Comparison of ENCODE assay signal across 11 cellular contexts in genomic region chr20:37294262-37294981, GRCh38. TPM values are rescaled to one million over a fixed set of nuclear protein-coding genes. Genes with fewer than 3 reads are reported as not detected.
DNase-seq lines count a peak whose midpoint lies in the region; TF ChIP-seq lines count a peak whose summit lies in the region.
"Had no signal": no experiment of that assay in that cellular context is flagged by ENCODE, and none has a peak within 500 bp of the region (broad histone marks: within the 10 kb centered on the region; RNA-seq: fewer than 3 reads in every experiment).

No MANE protein-coding gene starts in this region.

- no peaks in the 10 kb centered on the region for H3K9me3 ChIP-seq in trophoblast cell (ENCODE audit: insufficient read depth, low read depth, low read length)

- peaks cover 33 to 36% of the 10 kb centered on the region in 2 donors for H3K36me3 Mint-ChIP-seq in CD14-positive monocyte

- H2BK5ac ChIP-seq in trophoblast cell (ENCODE audit: low read depth, low read length, poor library complexity), result peak overlapping the region; percentile 15

- H3K27ac Mint-ChIP-seq in CD14-positive monocyte, result peak overlapping the region; percentile 92 to 99 (median 97)

- H3K9me3 Mint-ChIP-seq in CD14-positive monocyte, result peaks cover 0 to 2% (median 0%) of the 10 kb centered on the region in 7 donors

- peak overlapping the region; percentile 17 for H2AK5ac ChIP-seq in trophoblast cell (ENCODE audit: low read length)

- H3K4me3 ChIP-seq in trophoblast cell (ENCODE audit: low read depth, low read length), result no peak overlapping the region

- no peak overlapping the region for H3K23ac ChIP-seq in trophoblast cell (ENCODE audit: low read length)

- no peaks in the 10 kb centered on the region for H3K27me3 ChIP-seq in trophoblast cell (ENCODE audit: insufficient read depth, low read length)

- WGBS in trophoblast cell (ENCODE audit: extremely low coverage, insufficient coverage, insufficient read length), result no CpG with 5 or more reads among the region's 6 CpGs

- H3K27ac ChIP-seq in epithelial cell of prostate (peak overlapping the region; percentile 93), trophoblast cell (ENCODE audit: low read depth, low read length) (peak overlapping the region; percentile 85)
- H3K27ac ChIP-seq: parathyroid adenoma had no signal

- no peak overlapping the region for H3K4me2 ChIP-seq in trophoblast cell (ENCODE audit: low read length)

- peak overlapping the region; percentile 70 for H4K91ac ChIP-seq in trophoblast cell (ENCODE audit: low read depth, low read length)

- no peak overlapping the region for H2AFZ ChIP-seq in trophoblast cell (ENCODE audit: insufficient read depth, low read length, poor library complexity)
- H2AFZ ChIP-seq: parathyroid adenoma had no signal

- H3K14ac ChIP-seq in trophoblast cell (ENCODE audit: low read length), result peak overlapping the region; percentile 16

- H4K12ac ChIP-seq in trophoblast cell (ENCODE audit: low read depth, low read length), result no peak overlapping the region

- H3K79me2 ChIP-seq in trophoblast cell (ENCODE audit: control insufficient read depth, insufficient read depth, low read length, poor library complexity), result peaks cover 6% of the 10 kb centered on the region

- peak overlapping the region; percentile 19 for H3K4ac ChIP-seq in trophoblast cell (ENCODE audit: low read depth, low read length)

- H3K79me1 ChIP-seq in trophoblast cell (ENCODE audit: low read length), result peaks cover 21% of the 10 kb centered on the region

- peak; percentile 61 for DNase-seq in CD14-positive monocyte (ENCODE audit: low spot score)
- DNase-seq in NOMO-1 treated with dmso at 0.1 percent for 144 hours (lab: John Stamatoyannopoulos, UW; ENCODE audit: unreplicated experiment), result peak; percentile 36
- DNase-seq in epithelial cell of prostate (ENCODE audit: low read depth, low spot score), result no peak
- DNase-seq in trophoblast cell, result peak in 1 of 2 donors; percentile 31
- DNase-seq in NCI-H1694 (lab: John Stamatoyannopoulos, UW), result no peak
- no peak for DNase-seq in iPS-NIHi7 (ENCODE audit: extremely low spot score)
- no peak for DNase-seq in NCI-H1105 treated with DMSO at 0.1 percent for 48 hours (lab: John Stamatoyannopoulos, UW)
- no peak for DNase-seq in A172 (ENCODE audit: low spot score)
- DNase-seq: activated naive CD4-positive, alpha-beta T cell had no signal

- peak overlapping the region; percentile 12 for H4K8ac ChIP-seq in trophoblast cell (ENCODE audit: low read depth, low read length)

- intact Hi-C loops in CD14-positive monocyte (cut with micrococcal nuclease), result loop anchor here in 1 of 2 donors (2.0 to 5.0 kb wide), 2 partner anchors 38 to 88 kb away; no protein-coding TSS in a partner anchor

- peaks cover 17 to 21% of the 10 kb centered on the region in 2 experiments for H3K4me1 ChIP-seq in trophoblast cell (ENCODE audit: control insufficient read depth in 1 of 2, insufficient read depth in 2 of 2, low read length in 2 of 2)

- peak; percentile 16 for TF ChIP-seq CTCF in CD14-positive monocyte (IDR thresholded peaks at IDR 0.05)

- H2BK12ac ChIP-seq in trophoblast cell (ENCODE audit: low read length), result peak overlapping the region; percentile 63

- peaks cover 80% of the 10 kb centered on the region for H3K4me1 Mint-ChIP-seq in CD14-positive monocyte

- H3K9ac ChIP-seq in trophoblast cell (ENCODE audit: low read length), result no peak overlapping the region
- H3K9ac ChIP-seq: parathyroid adenoma had no signal

- H3K4me3 Mint-ChIP-seq in CD14-positive monocyte, result peak overlapping the region; percentile 31 to 63

- H3K36me3 ChIP-seq in trophoblast cell (ENCODE audit: control insufficient read depth in 1 of 2, insufficient read depth in 2 of 2, low read length in 2 of 2), result peaks cover 2 to 13% of the 10 kb centered on the region in 2 experiments

- no peaks in the 10 kb centered on the region for H3K27me3 Mint-ChIP-seq in CD14-positive monocyte (ENCODE audit: low read depth in 3 of 3)

- no peak overlapping the region for H3K18ac ChIP-seq in trophoblast cell (ENCODE audit: low read length)

- H2BK120ac ChIP-seq in trophoblast cell (ENCODE audit: insufficient read depth, low read length, poor library complexity), result peak overlapping the region; percentile 13

RNA-seq across cellular contexts. Expression of gene MANBAL, which starts 5.0 kb away (rescaled TPM):
- polyA plus RNA-seq in CD14-positive monocyte, result 10 to 100 TPM; 17.1 to 17.3 TPM
- polyA plus RNA-seq in trophoblast cell (2013), result 61.2 and 63.9 TPM in 2 replicates
- 11.8 and 15.7 TPM in 2 replicates for total RNA-seq in A172 (2014; rRNA removed; shearing (Covaris generic))

RNA-seq across cellular contexts. Expression of gene GHRH, which starts 32.8 kb away (rescaled TPM):
- polyA plus RNA-seq in CD14-positive monocyte, result not detected
- polyA plus RNA-seq in trophoblast cell (2013), result 0.11 and 0.19 TPM in 2 replicates
- not detected in 2 replicates for total RNA-seq in A172 (2014; rRNA removed; shearing (Covaris generic))
- total RNA-seq: subcutaneous adipose tissue had no signal

RNA-seq across cellular contexts. Expression of gene SRC, which starts 51.5 kb away (rescaled TPM):
- polyA plus RNA-seq in CD14-positive monocyte, result 1 to 10 TPM; 4.9 to 6.8 TPM
- 188 and 198 TPM in 2 replicates for polyA plus RNA-seq in trophoblast cell (2013)
- total RNA-seq in A172 (2014; rRNA removed; shearing (Covaris generic)), result 15.3 and 17.8 TPM in 2 replicates

Comparison
In these comparisons a context has a peak if more than half of its experiments do, and no peak if none do; other contexts are left out.
1. DNase-seq: peak in CD14-positive monocyte (single experiment) and NOMO-1 treated with dmso at 0.1 percent for 144 hours (single experiment); none in epithelial cell of prostate (single experiment), NCI-H1694 (single experiment), iPS-NIHi7 (single experiment), NCI-H1105 treated with DMSO at 0.1 percent for 48 hours (single experiment) and A172 (single experiment).